In genomic region chr6:34407915-34408314, GRCh38 we compare ENCODE assay signal across 4 cellular contexts. TPM values are rescaled to one million over a fixed set of nuclear protein-coding genes. Genes with fewer than 3 reads are reported as not detected.
"Had no signal": no experiment of that assay in that cellular context is flagged by ENCODE, and none has a peak within 500 bp of the region (broad histone marks: within the 10 kb centered on the region; RNA-seq: fewer than 3 reads in every experiment).

No MANE protein-coding gene starts in this region.

RNA-seq across cellular contexts. Expression of gene PACSIN1, which starts 58.0 kb away (rescaled TPM):
- total RNA-seq: RPMI7951, SJCRH30, SJSA1, SK-MEL-5 had no signal
